9 cellular contexts compared by ENCODE assay signal in genomic region chr1:59432531-59433439, GRCh38.
A peak's percentile ranks its signal among the peaks of the same experiment; 100 is the strongest.
DNase-seq lines count a peak whose midpoint lies in the region; ATAC-seq and TF ChIP-seq lines count a peak whose summit lies in the region.
"Had no signal": no experiment of that assay in that cellular context is flagged by ENCODE, and none has a peak within 500 bp of the region (broad histone marks: within the 10 kb centered on the region; RNA-seq: fewer than 3 reads in every experiment).

No MANE protein-coding gene starts in this region.

- POLR2A ChIA-PET in CD8-positive, alpha-beta memory T cell (lab: Charles Lee): no interaction called here

- no peaks in the 10 kb centered on the region for H3K9me3 ChIP-seq in left lung
- H3K9me3 ChIP-seq in CD8-positive, alpha-beta memory T cell (ENCODE audit: low read length): no peaks in the 10 kb centered on the region
- H3K9me3 ChIP-seq in WERI-Rb-1 (ENCODE audit: severe bottlenecking): no peaks in the 10 kb centered on the region

- no peak overlapping the region for H3K4me3 ChIP-seq in left lung
- no peak overlapping the region for H3K4me3 ChIP-seq in CD8-positive, alpha-beta memory T cell (ENCODE audit: low read length)
- no peak overlapping the region for H3K4me3 ChIP-seq in WERI-Rb-1 (ENCODE audit: low read depth, low read length)

- TF ChIP-seq CTCF in left lung (IDR thresholded peaks at IDR 0.05) (no peak), WERI-Rb-1 (IDR thresholded peaks at IDR 0.05; ENCODE audit: low read depth, low read length) (no peak)

- H3K27me3 ChIP-seq in left lung (no peaks in the 10 kb centered on the region), WERI-Rb-1 (ENCODE audit: insufficient read depth, low read depth, severe bottlenecking) (no peaks in the 10 kb centered on the region)
- no peaks in the 10 kb centered on the region for H3K27me3 ChIP-seq in CD8-positive, alpha-beta memory T cell (ENCODE audit: insufficient read depth, low read length, poor library complexity, severe bottlenecking)

- intact Hi-C loops in left lung (cut with DNase I): no loop called here

- no peaks in the 10 kb centered on the region for H3K9me3 Mint-ChIP-seq in CD8-positive, alpha-beta memory T cell
- H3K9me3 Mint-ChIP-seq: central memory CD8-positive, alpha-beta T cell had no signal

- H3K4me3 Mint-ChIP-seq in CD8-positive, alpha-beta memory T cell: no peak overlapping the region
- H3K4me3 Mint-ChIP-seq: central memory CD8-positive, alpha-beta T cell had no signal

- H3K4me1 Mint-ChIP-seq in CD8-positive, alpha-beta memory T cell: no peaks in the 10 kb centered on the region
- H3K4me1 Mint-ChIP-seq: central memory CD8-positive, alpha-beta T cell had no signal

- CTCF ChIA-PET in CD8-positive, alpha-beta memory T cell (lab: Charles Lee): no interaction called here

- ATAC-seq in GM18499 (IDR thresholded peaks at IDR 0.05; ENCODE audit: insufficient read depth, unreplicated experiment) (peak; percentile 96), GM21526 (IDR thresholded peaks at IDR 0.05; ENCODE audit: low FRiP score, unreplicated experiment) (peak; percentile 93), HG03469 (IDR thresholded peaks at IDR 0.05; ENCODE audit: unreplicated experiment) (peak; percentile 97), left lung (peak; percentile 71)

- peaks cover 0 to 3% (median 0%) of the 10 kb centered on the region in 3 donors for H3K36me3 Mint-ChIP-seq in CD8-positive, alpha-beta memory T cell

- no peaks in the 10 kb centered on the region for H3K27me3 Mint-ChIP-seq in CD8-positive, alpha-beta memory T cell
- H3K27me3 Mint-ChIP-seq: central memory CD8-positive, alpha-beta T cell had no signal

- DNase-seq in left lung (no peak), GM19240 (ENCODE audit: insufficient read length, low spot score) (no peak), NCI-H69 (lab: John Stamatoyannopoulos, UW) (no peak), WERI-Rb-1 (no peak)
- DNase-seq in CD8-positive, alpha-beta memory T cell: no peak

- peak overlapping the region; percentile 10 for H3K27ac ChIP-seq in left lung
- H3K27ac ChIP-seq in CD8-positive, alpha-beta memory T cell (ENCODE audit: low read depth, low read length): no peak overlapping the region
- H3K27ac ChIP-seq in WERI-Rb-1: no peak overlapping the region

- H3K36me3 ChIP-seq in left lung: no peaks in the 10 kb centered on the region
- no peaks in the 10 kb centered on the region for H3K36me3 ChIP-seq in CD8-positive, alpha-beta memory T cell (ENCODE audit: insufficient read depth, low read length)
- no peaks in the 10 kb centered on the region; the same call in 1 of the 2 replicates for H3K36me3 ChIP-seq in WERI-Rb-1

- H3K4me1 ChIP-seq in left lung: peaks cover 1 to 22% of the 10 kb centered on the region in 2 donors
- H3K4me1 ChIP-seq in CD8-positive, alpha-beta memory T cell (ENCODE audit: insufficient read depth, low read length): no peaks in the 10 kb centered on the region

- no peak overlapping the region for H3K27ac Mint-ChIP-seq in CD8-positive, alpha-beta memory T cell

Comparison
In these comparisons a context has a peak if more than half of its experiments do, and no peak if none do; other contexts are left out.
1. H3K27ac ChIP-seq: peak in left lung (2 of 2); none in CD8-positive, alpha-beta memory T cell (single experiment) and WERI-Rb-1 (single experiment).
2. Peak in every context shown above with its lines, with median percentiles within 50 percentile points of each other: ATAC-seq.